In the genomic region with DNA sequence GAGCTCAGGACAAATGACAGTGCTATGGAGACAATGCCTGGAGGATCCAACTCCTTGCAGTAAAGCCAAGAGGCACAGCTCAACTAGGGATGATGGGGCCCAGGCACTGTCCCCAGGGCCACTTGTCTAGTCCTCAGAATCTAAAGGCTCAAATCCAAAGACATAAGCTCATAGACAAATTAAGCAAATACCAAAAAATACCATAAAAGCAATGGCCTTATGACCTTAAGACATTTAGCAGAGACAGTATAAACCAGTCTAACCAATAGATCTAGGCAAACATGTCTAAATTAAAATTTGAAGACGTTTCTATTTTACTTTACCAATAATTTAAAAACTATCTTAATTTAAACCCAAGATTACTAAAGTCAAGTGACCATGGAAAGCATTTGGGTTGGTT, we compare ENCODE assay signal across 25 cellular contexts. TPM values are rescaled to one million over a fixed set of nuclear protein-coding genes. Genes with fewer than 3 reads are reported as not detected.
DNase-seq lines count a peak whose midpoint lies in the region; ATAC-seq, FAIRE-seq and TF ChIP-seq lines count a peak whose summit lies in the region.
"Had no signal": no experiment of that assay in that cellular context is flagged by ENCODE, and none has a peak within 500 bp of the region (broad histone marks: within the 10 kb centered on the region; RNA-seq: fewer than 3 reads in every experiment).

No MANE protein-coding gene starts in this region.

- TF ChIP-seq POLR2A in HepG2 (IDR thresholded peaks at IDR 0.05; ENCODE audit: insufficient read depth in 1 of 2, low read depth in 2 of 2, low read length in 2 of 2) (no peak), right lobe of liver (IDR thresholded peaks at IDR 0.05) (no peak), K562 (conservative IDR thresholded peaks at IDR 0.05) (no peak)

- TF ChIP-seq EP300 in HepG2 (IDR thresholded peaks at IDR 0.05; ENCODE audit: low read depth in 2 of 2, low read length in 2 of 2) (no peak), HepG2 (CRISPR knock-in tag; IDR thresholded peaks at IDR 0.05; ENCODE audit: borderline replicate concordance) (no peak), K562 (IDR thresholded peaks at IDR 0.05; ENCODE audit: low read length) (no peak)

- H3K27ac ChIP-seq in HepG2 (ENCODE audit: extremely low read length, insufficient read depth, low read length) (no peak overlapping the region), right lobe of liver (no peak overlapping the region), HEK293 (ENCODE audit: extremely low read depth, low read depth, low read length) (no peak overlapping the region), K562 (ENCODE audit: extremely low read depth, low read depth, low read length) (no peak overlapping the region)
- H3K27ac ChIP-seq: 22Rv1, BLaER1 had no signal

- H3K4me2 ChIP-seq in HepG2 (ENCODE audit: low read depth, low read length) (no peak overlapping the region), K562 (ENCODE audit: insufficient read depth, low read length) (no peak overlapping the region)
- H3K4me2 ChIP-seq: BLaER1 had no signal

- peaks cover 15% of the 10 kb centered on the region for H3K9me3 ChIP-seq in HepG2 (ENCODE audit: low read length)
- H3K9me3 ChIP-seq in right lobe of liver, result no peaks in the 10 kb centered on the region
- H3K9me3 ChIP-seq in HEK293 (ENCODE audit: control insufficient read depth, insufficient read depth, low read depth, low read length), result no peaks in the 10 kb centered on the region
- H3K9me3 ChIP-seq in K562 (replicated peaks; ENCODE audit: control insufficient read depth, insufficient read depth, low read depth, low read length), result no peaks in the 10 kb centered on the region; the same call in 1 of the 2 replicates
- H3K9me3 ChIP-seq: BE2C had no signal

- H3K4me3 Mint-ChIP-seq in nephron progenitor cell, result no peak overlapping the region
- H3K4me3 Mint-ChIP-seq: CD14-positive monocyte; CD4-positive, alpha-beta memory T cell; CD4-positive, CD25-positive, alpha-beta regulatory T cell had no signal

- TF ChIP-seq RAD21 in HepG2 (CRISPR knock-in tag; IDR thresholded peaks at IDR 0.05) (no peak), K562 (CRISPR knock-in tag; conservative IDR thresholded peaks at IDR 0.05 in 1 of 2, IDR thresholded peaks at IDR 0.05 in 1 of 2) (no peak)

- no peaks in the 10 kb centered on the region for H3K79me2 ChIP-seq in HepG2 (ENCODE audit: insufficient read depth, low read length)
- no peaks in the 10 kb centered on the region for H3K79me2 ChIP-seq in K562 (ENCODE audit: control insufficient read depth, insufficient read depth, low read length)

- peaks cover 16% of the 10 kb centered on the region for H3K36me3 Mint-ChIP-seq in nephron progenitor cell (ENCODE audit: low read depth)

- H3K4me1 Mint-ChIP-seq in nephron progenitor cell, result no peaks in the 10 kb centered on the region
- H3K4me1 Mint-ChIP-seq: CD4-positive, alpha-beta memory T cell; CD4-positive, CD25-positive, alpha-beta regulatory T cell; CD8-positive, alpha-beta memory T cell had no signal

- no peaks in the 10 kb centered on the region for H3K27me3 Mint-ChIP-seq in nephron progenitor cell (ENCODE audit: low read depth, poor library complexity)

- DNase-seq in HepG2 (ENCODE audit: low spot score) (no peak), right lobe of liver (no peak), RCC 7860 (ENCODE audit: low spot score) (no peak), K562 (ENCODE audit: extremely low read depth in 1 of 4, low spot score in 3 of 4) (no peak), DMS53 (lab: John Stamatoyannopoulos, UW) (no peak), nephron progenitor cell (no peak)
- DNase-seq: ACHN; BE2C; C1 segment of cervical spinal cord; CD4-positive, alpha-beta memory T cell; CD4-positive, CD25-positive, alpha-beta regulatory T cell; CD8-positive, alpha-beta memory T cell; COR-L47; DMS 273 treated with DMSO at 0.1 percent for 48 hours; DMS153; DND-41; EL; GDM1 had no signal

- no peak for FAIRE-seq in HepG2 (lab: Jason Lieb, UNC)
- peak; percentile 2 for FAIRE-seq in RCC 7860 (lab: Jason Lieb, UNC)
- FAIRE-seq in K562 (lab: Jason Lieb, UNC), result no peak
- FAIRE-seq: GM12891, GM19239 had no signal

- ATAC-seq in HepG2 (no peak), right lobe of liver (no peak), K562 (no peak), GM21786 (IDR thresholded peaks at IDR 0.05; ENCODE audit: unreplicated experiment) (no peak)

- H3K27me3 ChIP-seq in HepG2 (ENCODE audit: control insufficient read depth in 1 of 2, insufficient read depth in 2 of 2, low read length in 2 of 2) (no peaks in the 10 kb centered on the region; a peak in 1 of 5 replicates), right lobe of liver (no peaks in the 10 kb centered on the region), K562 (ENCODE audit: control insufficient read depth in 2 of 2, insufficient read depth in 2 of 2, low read length in 2 of 2) (no peaks in the 10 kb centered on the region)
- H3K27me3 ChIP-seq: BE2C, BLaER1 had no signal

- H2AFZ ChIP-seq in HepG2 (ENCODE audit: low read length) (no peak overlapping the region), K562 (ENCODE audit: low read depth, low read length) (no peak overlapping the region)

- POLR2A ChIA-PET in HepG2 (lab: Yijun Ruan, JAX) (no interaction called here), HEK293 (lab: Yijun Ruan, JAX) (no interaction called here), K562 (lab: Yijun Ruan, JAX) (interaction anchor here (0.8 to 1.1 kb wide), 2 partner anchors 8 to 12 kb away, joined by 3 read pairs; no protein-coding TSS in a partner anchor)

- in situ Hi-C loops in HepG2 (cut with HindIII; ENCODE audit: extremely low pct_ligation_motif_present, low pct_unique_long_range_greater_than_20kb), result no loop called here
- in situ Hi-C loops in K562 (cut with MboI), result no loop called here

- no peaks in the 10 kb centered on the region for H3K36me3 ChIP-seq in HepG2 (replicated peaks in 1 of 2; ENCODE audit: control insufficient read depth in 1 of 2, insufficient read depth in 2 of 2, low read length in 2 of 2)
- H3K36me3 ChIP-seq in right lobe of liver, result no peaks in the 10 kb centered on the region
- H3K36me3 ChIP-seq in HEK293 (ENCODE audit: control insufficient read depth in 2 of 2, insufficient read depth in 1 of 2, low read length in 2 of 2), result no peaks in the 10 kb centered on the region
- H3K36me3 ChIP-seq in K562 (ENCODE audit: control insufficient read depth, insufficient read depth, low read length), result no peaks in the 10 kb centered on the region
- H3K36me3 ChIP-seq: BE2C, BLaER1 had no signal

- H3K9ac ChIP-seq in HepG2 (ENCODE audit: insufficient read depth, low read depth, low read length) (no peak overlapping the region), K562 (ENCODE audit: insufficient read depth in 1 of 2, low read depth in 2 of 2, low read length in 2 of 2) (no peak overlapping the region)
- H3K9ac ChIP-seq: BLaER1 had no signal

- no peaks in the 10 kb centered on the region for H3K4me1 ChIP-seq in HepG2 (ENCODE audit: insufficient read depth, low read length)
- peaks cover 0 to 4% (median 0%) of the 10 kb centered on the region in 4 donors for H3K4me1 ChIP-seq in right lobe of liver
- H3K4me1 ChIP-seq in HEK293 (ENCODE audit: control insufficient read depth, insufficient read depth, low read length), result no peaks in the 10 kb centered on the region
- H3K4me1 ChIP-seq in K562 (replicated peaks in 1 of 2; ENCODE audit: control insufficient read depth in 2 of 2, insufficient read depth in 2 of 2, low read length in 2 of 2), result no peaks in the 10 kb centered on the region; a peak in 1 of 5 replicates
- H3K4me1 ChIP-seq: BE2C, BLaER1 had no signal

- CTCF ChIA-PET in HepG2 (lab: Yijun Ruan, JAX; ENCODE audit: low intra/inter-chr PET ratio, low total read pairs), result no interaction called here
- CTCF ChIA-PET in HEK293 (lab: Yijun Ruan, JAX), result no interaction called here
- CTCF ChIA-PET in K562 (lab: Yijun Ruan, JAX; ENCODE audit: low intra/inter-chr PET ratio), result no interaction called here

- TF ChIP-seq CTCF in HepG2 (CRISPR knock-in tag; IDR thresholded peaks at IDR 0.05) (no peak), right lobe of liver (IDR thresholded peaks at IDR 0.05) (no peak), HEK293 (tag by site-specific recombination; IDR thresholded peaks at IDR 0.05) (no peak), K562 (IDR thresholded peaks at IDR 0.05 in 2 of 3, conservative IDR thresholded peaks at IDR 0.05 in 1 of 3; ENCODE audit: insufficient read depth in 2 of 3, low read depth in 1 of 3, low read length in 3 of 3) (no peak), nephron progenitor cell (IDR thresholded peaks at IDR 0.05) (no peak)

- H3K9me3 Mint-ChIP-seq in nephron progenitor cell, result peaks cover 73% of the 10 kb centered on the region

- H3K4me3 ChIP-seq in HepG2 (replicated peaks in 1 of 3; ENCODE audit: insufficient read depth in 1 of 3, low read depth in 2 of 3, low read length in 3 of 3) (no peak overlapping the region), right lobe of liver (no peak overlapping the region), HEK293 (ENCODE audit: low read depth, low read length) (no peak overlapping the region), K562 (no peak overlapping the region)
- H3K4me3 ChIP-seq: BLaER1 had no signal

- no peaks in the 10 kb centered on the region for H3K9me1 ChIP-seq in K562 (ENCODE audit: control insufficient read depth, insufficient read depth, low read length)

- 22% methylated on average over 1 of the region's 1 CpG for WGBS in HepG2 (ENCODE audit: low lambda C conversion rate)
- WGBS in right lobe of liver (ENCODE audit: insufficient coverage, low coverage, low lambda C conversion rate, missing lambda C conversion rate), result 17% methylated on average over 1 of the region's 1 CpG
- WGBS in K562 (ENCODE audit: insufficient coverage, low coverage, missing lambda C conversion rate), result 0% methylated on average over 1 of the region's 1 CpG

- H3K27ac Mint-ChIP-seq in nephron progenitor cell, result no peak overlapping the region
- H3K27ac Mint-ChIP-seq: CD14-positive monocyte; CD4-positive, alpha-beta memory T cell; CD4-positive, CD25-positive, alpha-beta regulatory T cell; CD8-positive, alpha-beta memory T cell had no signal

- BruUV-seq in HepG2 (replicated peaks; lab: Mats Ljungman, UMichigan) (no TSS peak), K562 (replicated peaks; lab: Mats Ljungman, UMichigan) (no TSS peak)

- H4K20me1 ChIP-seq in HepG2 (ENCODE audit: insufficient read depth, low read length), result no peaks in the 10 kb centered on the region
- no peaks in the 10 kb centered on the region for H4K20me1 ChIP-seq in K562 (replicated peaks; ENCODE audit: control insufficient read depth, insufficient read depth, low read length)
- H4K20me1 ChIP-seq: BLaER1 had no signal

- intact Hi-C loops in HepG2 (cut with micrococcal nuclease; ENCODE audit: unreplicated experiment) (no loop called here), right lobe of liver (cut with DNase I) (no loop called here), K562 (cut with micrococcal nuclease) (no loop called here)

RNA-seq across cellular contexts. Expression of gene MKLN1, which starts 14.8 kb away (rescaled TPM):
- total RNA-seq in HepG2 (2016; rRNA removed; fragmentation: Illumina TruSeq; extraction: Trizol) (43.5 and 75.4 TPM in 2 replicates), right lobe of liver (10 to 100 TPM; 24.0 to 39.6 (median 35.1) TPM), K562 (2014; rRNA removed) (19.4 and 19.8 TPM in 2 replicates), K562 (2014; rRNA removed; fragmentation: Illumina TruSeq; extraction: Trizol) (61.2 and 71.7 TPM in 2 replicates), K562 (2015; rRNA removed; fragmentation: Illumina TruSeq; extraction: Trizol) (50.6 and 56.0 TPM in 2 replicates), K562 (2021) (50.5 and 56.5 TPM in 2 replicates)
- 196 and 227 TPM in 2 replicates for total RNA-seq in HepG2 (2016; cell fraction: cytosol; rRNA removed; fragmentation: Illumina TruSeq; extraction: Trizol; ENCODE audit: low read depth)
- 44.4 and 68.0 TPM in 2 replicates for total RNA-seq in HepG2 (2016; cell fraction: insoluble cytoplasmic fraction; rRNA removed; fragmentation: Illumina TruSeq; extraction: Trizol)
- total RNA-seq in HepG2 (2016; cell fraction: membrane; rRNA removed; fragmentation: Illumina TruSeq; extraction: Trizol), result 54.9 and 65.8 TPM in 2 replicates
- total RNA-seq in HepG2 (2016; cell fraction: nucleus; rRNA removed; fragmentation: Illumina TruSeq; extraction: Trizol), result 58.0 and 68.3 TPM in 2 replicates
- polyA plus RNA-seq in HepG2 (2011; rRNA removed) (32.3 and 33.6 TPM in 2 replicates), K562 (2011; rRNA removed) (80.4 and 84.7 TPM in 2 replicates), K562 (2014; fragmentation: Illumina TruSeq; extraction: Trizol) (32.0 and 38.9 TPM in 2 replicates), K562 (2014; fragmentation: Nextera tagmentation; extraction: Ambion mirVana) (10 to 100 TPM; 27.0 to 68.8 TPM), K562 (2014; rRNA removed) (18.6 and 19.1 TPM in 2 replicates)
- 14.1 and 18.4 TPM in 2 replicates for polyA plus RNA-seq in HepG2 (2011; cell fraction: cytosol; rRNA removed)
- polyA plus RNA-seq in HepG2 (2011; cell fraction: nucleus; rRNA removed), result 25.8 and 30.7 TPM in 2 replicates
- polyA plus RNA-seq in HepG2 (2012), result 21.2 and 22.6 TPM in 2 replicates
- 3.1 and 4.1 TPM in 2 replicates for polyA plus RNA-seq in HepG2 (2016; cell fraction: cytosol; fragmentation: Illumina TruSeq; extraction: Trizol; ENCODE audit: low read depth)
- 37.1 and 39.7 TPM in 2 replicates for polyA plus RNA-seq in HepG2 (2016; cell fraction: insoluble cytoplasmic fraction; fragmentation: Illumina TruSeq; extraction: Trizol; ENCODE audit: low read depth)
- polyA plus RNA-seq in HepG2 (2016; cell fraction: membrane; fragmentation: Illumina TruSeq; extraction: Trizol; ENCODE audit: low read depth), result 7.0 and 7.1 TPM in 2 replicates
- 28.0 and 32.6 TPM in 2 replicates for polyA plus RNA-seq in HepG2 (2016; cell fraction: nucleus; fragmentation: Illumina TruSeq; extraction: Trizol; ENCODE audit: insufficient read depth, low read depth)
- polyA minus RNA-seq in HepG2 (2011; rRNA and poly(A)+ RNA removed; ENCODE audit: low replicate concordance), result 115 and 131 TPM in 2 replicates
- 49.2 and 66.9 TPM in 2 replicates for polyA minus RNA-seq in HepG2 (2011; cell fraction: cytosol; rRNA and poly(A)+ RNA removed)
- 192 and 216 TPM in 2 replicates for polyA minus RNA-seq in HepG2 (2011; cell fraction: nucleus; rRNA and poly(A)+ RNA removed)
- total RNA-seq in K562 (2011; cell fraction: chromatin; rRNA removed; ENCODE audit: low replicate concordance), result 80.7 and 221 TPM in 2 replicates
- 23.3 and 38.8 TPM in 2 replicates for total RNA-seq in K562 (2011; cell fraction: nucleolus; rRNA removed)
- total RNA-seq in K562 (2011; cell fraction: nucleoplasm; rRNA removed), result 104 and 220 TPM in 2 replicates
- polyA plus RNA-seq in K562 (2011; cell fraction: cytosol; rRNA removed), result 21.2 and 44.7 TPM in 2 replicates
- polyA plus RNA-seq in K562 (2011; cell fraction: nucleus; rRNA removed), result 65.4 and 98.1 TPM in 2 replicates
- polyA plus RNA-seq in K562 (2012), result 25.1 and 29.8 TPM in 2 replicates
- polyA minus RNA-seq in K562 (2011; rRNA and poly(A)+ RNA removed), result 282 and 370 TPM in 2 replicates
- polyA minus RNA-seq in K562 (2011; cell fraction: cytosol; rRNA and poly(A)+ RNA removed), result 55.7 and 56.6 TPM in 2 replicates
- polyA minus RNA-seq in K562 (2011; cell fraction: nucleus; rRNA and poly(A)+ RNA removed), result 62.1 and 148 TPM in 2 replicates
